ENCODE assay signal across 8 cellular contexts in the genomic region with DNA sequence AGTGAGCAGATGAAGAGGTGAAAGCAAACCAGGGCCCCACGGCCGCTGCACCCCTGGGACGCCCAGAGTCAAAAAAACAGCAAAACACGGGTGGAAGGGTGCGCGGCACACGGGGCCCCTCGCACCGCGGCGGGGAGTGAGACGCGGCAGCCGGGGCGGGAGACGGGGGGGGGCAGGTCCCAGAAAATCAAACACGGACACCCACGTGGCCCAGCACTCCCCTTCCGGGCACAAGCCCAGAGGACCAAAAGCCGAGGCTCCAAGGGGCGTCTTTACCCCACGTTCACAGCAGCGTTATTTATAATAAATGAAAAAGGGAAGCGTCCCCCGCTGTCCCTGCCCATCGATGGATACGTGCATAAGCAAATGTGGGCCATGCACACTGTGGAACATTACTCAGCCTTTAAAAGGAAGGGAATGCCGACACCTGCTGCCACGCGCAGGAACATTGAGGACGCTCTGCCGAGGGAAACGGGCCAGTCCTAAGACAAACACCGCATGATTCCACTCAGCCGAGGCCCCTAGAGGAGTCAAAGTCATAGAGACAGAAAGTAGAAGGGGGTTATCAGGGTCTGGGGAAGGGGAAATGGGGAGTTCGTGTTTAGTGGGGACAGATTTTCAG. TPM values are rescaled to one million over a fixed set of nuclear protein-coding genes. Genes with fewer than 3 reads are reported as not detected.
DNase-seq lines count a peak whose midpoint lies in the region; ATAC-seq, FAIRE-seq and TF ChIP-seq lines count a peak whose summit lies in the region.

No MANE protein-coding gene starts in this region.

- H3K4me2 ChIP-seq in A549 (peak overlapping the region; percentile 88), MM.1S (ENCODE audit: low read depth, low read length) (peak overlapping the region; percentile 72), mesenchymal stem cell (ENCODE audit: low read length, poor library complexity, severe bottlenecking) (peak overlapping the region; percentile 80)

- no peak overlapping the region for H2AK5ac ChIP-seq in mesenchymal stem cell (ENCODE audit: low read length, severe bottlenecking)

- no peaks in the 10 kb centered on the region for H3K36me3 ChIP-seq in MM.1S (replicated peaks; ENCODE audit: insufficient read depth, low read length)
- peaks cover 20 to 22% of the 10 kb centered on the region in 2 experiments for H3K36me3 ChIP-seq in mesenchymal stem cell (ENCODE audit: control insufficient read depth in 1 of 2, insufficient read depth in 2 of 2, low read depth in 1 of 2, low read length in 2 of 2)
- peaks cover 19 to 21% (median 19%) of the 10 kb centered on the region in 3 donors for H3K36me3 ChIP-seq in tibial artery

- H3K27ac ChIP-seq in A549, result peak overlapping the region; percentile 84 to 93
- H3K27ac ChIP-seq in MM.1S (ENCODE audit: low read length), result no peak overlapping the region
- H3K27ac ChIP-seq in mesenchymal stem cell (ENCODE audit: low read length, poor library complexity, severe bottlenecking), result no peak overlapping the region
- H3K27ac ChIP-seq in tibial artery, result peak overlapping the region; percentile 57 to 76

- H4K20me1 ChIP-seq in MM.1S (ENCODE audit: insufficient read depth, low read length), result no peaks in the 10 kb centered on the region

- peak overlapping the region; percentile 93 for H2AFZ ChIP-seq in MM.1S (ENCODE audit: low read length)
- H2AFZ ChIP-seq in mesenchymal stem cell (ENCODE audit: low read depth, low read length), result peak overlapping the region; percentile 68

- peak overlapping the region; percentile 88 for H4K8ac ChIP-seq in mesenchymal stem cell (ENCODE audit: low read length)

- H3F3A ChIP-seq in MM.1S (ENCODE audit: insufficient read depth, low read length), result no peaks in the 10 kb centered on the region

- intact Hi-C loops in tibial artery (cut with DNase I; ENCODE audit: low total_unique reads), result no loop called here

- TF ChIP-seq CTCF in A549 (IDR thresholded peaks at IDR 0.05), result no peak
- no peak for TF ChIP-seq CTCF in MM.1S (IDR thresholded peaks at IDR 0.05; ENCODE audit: low read length)
- no peak for TF ChIP-seq CTCF in cardiac fibroblast (IDR thresholded peaks at IDR 0.05; ENCODE audit: low read depth, low read length)
- no peak for TF ChIP-seq CTCF in tibial artery (IDR thresholded peaks at IDR 0.05)

- H4K91ac ChIP-seq in mesenchymal stem cell (ENCODE audit: low read length), result peak overlapping the region; percentile 6

- H3K79me1 ChIP-seq in mesenchymal stem cell (replicated peaks; ENCODE audit: low read length, poor library complexity, severe bottlenecking), result peaks cover 18% of the 10 kb centered on the region

- H3K9me3 ChIP-seq in A549, result no peaks in the 10 kb centered on the region
- H3K9me3 ChIP-seq in MM.1S (replicated peaks; ENCODE audit: insufficient read depth, low read length), result no peaks in the 10 kb centered on the region
- H3K9me3 ChIP-seq in mesenchymal stem cell (ENCODE audit: control insufficient read depth, low read length), result no peaks in the 10 kb centered on the region
- no peaks in the 10 kb centered on the region for H3K9me3 ChIP-seq in tibial artery

- peak overlapping the region; percentile 19 to 60 for H3K4ac ChIP-seq in mesenchymal stem cell (ENCODE audit: low read depth in 1 of 2, low read length in 2 of 2)

- no peaks in the 10 kb centered on the region for H3K9me2 ChIP-seq in MM.1S (replicated peaks; ENCODE audit: insufficient read depth, low read length)

- no peak overlapping the region for H2BK15ac ChIP-seq in mesenchymal stem cell (ENCODE audit: low read depth, poor library complexity, severe bottlenecking)

- no peak overlapping the region for H2BK120ac ChIP-seq in mesenchymal stem cell (ENCODE audit: low read depth, low read length)

- H3K4me1 ChIP-seq in A549 (peaks cover 11% of the 10 kb centered on the region; the same call in 2 of the 3 replicates), MM.1S (ENCODE audit: low read length) (0 out of 2 replicates have a peak, but pooled peaks cover 4% of the 10 kb centered on the region), mesenchymal stem cell (ENCODE audit: control insufficient read depth, insufficient read depth, low read depth, low read length) (peaks cover 18% of the 10 kb centered on the region), tibial artery (peaks cover 0 to 21% (median 12%) of the 10 kb centered on the region in 4 donors)

- CTCF ChIA-PET in A549 (lab: Yijun Ruan, JAX), result no interaction called here

- no peak for TF ChIP-seq EP300 in A549 (IDR thresholded peaks at IDR 0.05)

- POLR2A ChIA-PET in A549 (lab: Yijun Ruan, JAX), result no interaction called here

- no peak overlapping the region for H2BK5ac ChIP-seq in mesenchymal stem cell (ENCODE audit: low read depth, low read length, poor library complexity, severe bottlenecking)

- TF ChIP-seq RAD21 in A549 (conservative IDR thresholded peaks at IDR 0.05 in 1 of 2, IDR thresholded peaks at IDR 0.05 in 1 of 2), result no peak

- DNase-seq in A549 (ENCODE audit: low read depth in 1 of 2, low spot score in 1 of 2) (no peak), MM.1S (no peak), cardiac fibroblast (ENCODE audit: low read depth in 2 of 2) (no peak), mesenchymal stem cell (no peak), tibial artery (peak in 1 of 2 donors; percentile 16), NCI-H2029 treated with DMSO at 0.1 percent for 48 hours (lab: John Stamatoyannopoulos, UW) (no peak), GDM1 (lab: John Stamatoyannopoulos, UW) (no peak)

- H3K14ac ChIP-seq in mesenchymal stem cell (ENCODE audit: low read length in 2 of 2), result no peak overlapping the region

- FAIRE-seq in A549 (lab: Jason Lieb, UNC), result no peak

- peak overlapping the region; percentile 38 to 54 for H3K18ac ChIP-seq in mesenchymal stem cell (ENCODE audit: low read depth in 1 of 2, low read length in 2 of 2)

- H3K9ac ChIP-seq in MM.1S (ENCODE audit: low read length) (peak overlapping the region; percentile 76; the same call in 1 of the 2 replicates), mesenchymal stem cell (ENCODE audit: low read length) (peak overlapping the region; percentile 97)

- ATAC-seq in A549 (peak in 1 of 2 experiments; percentile 9; a peak in 2 of 6 replicates), GM19463 (IDR thresholded peaks at IDR 0.05; ENCODE audit: unreplicated experiment) (peak; percentile 17)

- no peak overlapping the region for H2BK12ac ChIP-seq in mesenchymal stem cell (ENCODE audit: low read length in 2 of 2)

- peaks cover 40% of the 10 kb centered on the region for H3K27me3 ChIP-seq in MM.1S (replicated peaks; ENCODE audit: insufficient read depth, low read length)
- peaks cover 14 to 22% of the 10 kb centered on the region in 2 experiments for H3K27me3 ChIP-seq in mesenchymal stem cell (ENCODE audit: control insufficient read depth in 1 of 2, insufficient read depth in 1 of 2, low read length in 2 of 2)
- H3K27me3 ChIP-seq in tibial artery, result peaks cover 0 to 3% of the 10 kb centered on the region in 2 donors

- 43% methylated on average over 36 of the region's 36 CpGs for WGBS in A549 (ENCODE audit: missing lambda C conversion rate)
- WGBS in mesenchymal stem cell, result 52% methylated on average over 36 of the region's 36 CpGs

- TF ChIP-seq POLR2A in A549 (IDR thresholded peaks at IDR 0.05; ENCODE audit: low read length), result no peak

- H3K79me2 ChIP-seq in MM.1S (ENCODE audit: low read length), result peaks cover 18% of the 10 kb centered on the region

- peak overlapping the region; percentile 97 for H3K4me3 ChIP-seq in A549
- peak overlapping the region; percentile 89 for H3K4me3 ChIP-seq in MM.1S (ENCODE audit: low read length)
- peak overlapping the region; percentile 50 to 94 for H3K4me3 ChIP-seq in cardiac fibroblast (replicated peaks in 1 of 2; ENCODE audit: low read depth in 2 of 2, low read length in 2 of 2)
- H3K4me3 ChIP-seq in mesenchymal stem cell (ENCODE audit: insufficient read depth in 1 of 2, low read depth in 1 of 2, low read length in 2 of 2), result peak overlapping the region; percentile 90 to 97
- peak overlapping the region; percentile 67 to 87 for H3K4me3 ChIP-seq in tibial artery

- no peak overlapping the region for H3K23ac ChIP-seq in mesenchymal stem cell (ENCODE audit: low read length in 2 of 2)

TF ChIP-seq in A549, 52 proteins besides CTCF, POLR2A, EP300 and RAD21 (continues in another document):
- no peak for TF ChIP-seq MYC (IDR thresholded peaks at IDR 0.05; ENCODE audit: borderline replicate concordance, low read length)
- no peak for TF ChIP-seq NFE2L2 (conservative IDR thresholded peaks at IDR 0.05; ENCODE audit: low read length)
- TF ChIP-seq, protein P1, sequence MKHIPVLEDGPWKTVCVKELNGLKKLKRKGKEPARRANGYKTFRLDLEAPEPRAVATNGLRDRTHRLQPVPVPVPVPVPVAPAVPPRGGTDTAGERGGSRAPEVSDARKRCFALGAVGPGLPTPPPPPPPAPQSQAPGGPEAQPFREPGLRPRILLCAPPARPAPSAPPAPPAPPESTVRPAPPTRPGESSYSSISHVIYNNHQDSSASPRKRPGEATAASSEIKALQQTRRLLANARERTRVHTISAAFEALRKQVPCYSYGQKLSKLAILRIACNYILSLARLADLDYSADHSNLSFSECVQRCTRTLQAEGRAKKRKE (CRISPR knock-in tag; IDR thresholded peaks at IDR 0.05; ENCODE audit: low read depth), result no peak

RNA-seq across cellular contexts. Expression of a gene that starts 0.7 kb away (rescaled TPM):
- polyA plus RNA-seq in A549 (2011; rRNA removed) (233 and 321 TPM in 2 replicates), A549 (2017; fragmentation: RNase III; extraction: RNeasy Plus Mini Kit Qiagen cat#74134 plus additional on column Dnase treatment) (356 to 380 TPM (median 358 TPM) in 3 replicates)
- polyA plus RNA-seq in A549 (2012; cell fraction: cytosol; rRNA removed), result 628 and 635 TPM in 2 replicates
- 196 and 213 TPM in 2 replicates for polyA plus RNA-seq in A549 (2012; cell fraction: nucleus; rRNA removed)
- 9.5 and 13.9 TPM in 2 replicates for polyA minus RNA-seq in A549 (2011; rRNA and poly(A)+ RNA removed)
- 322 TPM for polyA plus RNA-seq in mesenchymal stem cell (2013, experiment 1 of 2)
- 340 TPM for polyA plus RNA-seq in mesenchymal stem cell (2013, experiment 2 of 2)

RNA-seq across cellular contexts. Expression of a gene that starts 3.7 kb away (rescaled TPM):
- polyA plus RNA-seq in A549 (2011; rRNA removed) (not detected in 2 replicates), A549 (2017; fragmentation: RNase III; extraction: RNeasy Plus Mini Kit Qiagen cat#74134 plus additional on column Dnase treatment) (not detected in 3 replicates)
- polyA plus RNA-seq in A549 (2012; cell fraction: cytosol; rRNA removed), result not detected in 2 replicates
- not detected in 2 replicates for polyA plus RNA-seq in A549 (2012; cell fraction: nucleus; rRNA removed)
- polyA minus RNA-seq in A549 (2011; rRNA and poly(A)+ RNA removed), result not detected in 2 replicates
- polyA plus RNA-seq in mesenchymal stem cell (2013, experiment 1 of 2), result not detected
- not detected for polyA plus RNA-seq in mesenchymal stem cell (2013, experiment 2 of 2)

Comparison
In these comparisons a context has a peak if more than half of its experiments do, and no peak if none do; other contexts are left out.
1. H3K27ac ChIP-seq: peak in A549 (2 of 2) and tibial artery (2 of 2); none in MM.1S (single experiment) and mesenchymal stem cell (single experiment).
2. Peak in every context shown above with its lines, with median percentiles within 50 percentile points of each other: H3K4me2 ChIP-seq and H3K4me3 ChIP-seq.